Comparison of ENCODE assay signal across 16 cellular contexts in genomic region chr11:24375896-24376295, GRCh38.
DNase-seq lines count a peak whose midpoint lies in the region; ATAC-seq and TF ChIP-seq lines count a peak whose summit lies in the region.
"Had no signal": no experiment of that assay in that cellular context is flagged by ENCODE, and none has a peak within 500 bp of the region (broad histone marks: within the 10 kb centered on the region; RNA-seq: fewer than 3 reads in every experiment).

No MANE protein-coding gene starts in this region.

- ATAC-seq in GM21786 (IDR thresholded peaks at IDR 0.05; ENCODE audit: unreplicated experiment) (no peak), T-helper 17 cell (no peak)
- ATAC-seq: HCT116, HepG2 had no signal

- H3K4me3 ChIP-seq in choroid plexus epithelial cell (ENCODE audit: low read depth, low read length) (no peak overlapping the region), fibroblast of villous mesenchyme (ENCODE audit: low read depth, low read length) (no peak overlapping the region)
- H3K4me3 ChIP-seq: GM23248 had no signal

- DNase-seq in M059J (ENCODE audit: low read depth) (peak; percentile 31), choroid plexus epithelial cell (ENCODE audit: low read depth) (peak; percentile 41), fibroblast of villous mesenchyme (ENCODE audit: low read depth) (peak; percentile 14), T-helper 17 cell (no peak), NCI-H187 treated with DMSO at 0.1 percent for 48 hours (lab: John Stamatoyannopoulos, UW) (no peak), LoVo (ENCODE audit: low spot score) (no peak)
- DNase-seq: ACHN; C1 segment of cervical spinal cord; Calu3; CD4-positive, alpha-beta T cell; DMS 273 treated with DMSO at 0.1 percent for 48 hours; GM23248 had no signal

- H3K27ac Mint-ChIP-seq in nephron (peak overlapping the region; percentile 13 to 54 (median 17)), T-helper 17 cell (no peak overlapping the region)
- H3K27ac Mint-ChIP-seq: CD4-positive, alpha-beta T cell had no signal

- TF ChIP-seq CTCF in choroid plexus epithelial cell (conservative IDR thresholded peaks at IDR 0.05; ENCODE audit: low read depth, low read length) (no peak), fibroblast of villous mesenchyme (IDR thresholded peaks at IDR 0.05; ENCODE audit: insufficient read depth, low read depth, low read length) (no peak), nephron (IDR thresholded peaks at IDR 0.05; ENCODE audit: unreplicated experiment in 3 of 3) (no peak)

- no peaks in the 10 kb centered on the region for H3K27me3 Mint-ChIP-seq in nephron (ENCODE audit: low read depth)
- no peaks in the 10 kb centered on the region for H3K27me3 Mint-ChIP-seq in T-helper 17 cell
- H3K27me3 Mint-ChIP-seq: CD4-positive, alpha-beta T cell had no signal

- H3K4me1 Mint-ChIP-seq in nephron = peaks cover 29% of the 10 kb centered on the region
- no peaks in the 10 kb centered on the region for H3K4me1 Mint-ChIP-seq in T-helper 17 cell

- H3K9me3 ChIP-seq in T-helper 17 cell (ENCODE audit: control insufficient read depth, low read length, poor library complexity, severe bottlenecking) = no peaks in the 10 kb centered on the region

- H3K9me3 Mint-ChIP-seq in nephron = no peaks in the 10 kb centered on the region

- H3K36me3 Mint-ChIP-seq in nephron (ENCODE audit: low read depth) (no peaks in the 10 kb centered on the region), T-helper 17 cell (ENCODE audit: low read depth) (no peaks in the 10 kb centered on the region)

- H3K4me3 Mint-ChIP-seq in nephron = no peak overlapping the region
- H3K4me3 Mint-ChIP-seq in T-helper 17 cell = no peak overlapping the region
- H3K4me3 Mint-ChIP-seq: CD4-positive, alpha-beta T cell had no signal

Comparison
In these comparisons a context has a peak if more than half of its experiments do, and no peak if none do; other contexts are left out.
1. DNase-seq: peak in M059J (single experiment), choroid plexus epithelial cell (single experiment) and fibroblast of villous mesenchyme (single experiment); none in T-helper 17 cell (0 of 3), NCI-H187 treated with DMSO at 0.1 percent for 48 hours (single experiment) and LoVo (single experiment).